ENCODE assay signal across 8 cellular contexts in genomic region chr3:58414538-58415197, GRCh38. TPM values are rescaled to one million over a fixed set of nuclear protein-coding genes. Genes with fewer than 3 reads are reported as not detected.
A peak's percentile ranks its signal among the peaks of the same experiment; 100 is the strongest.
DNase-seq lines count a peak whose midpoint lies in the region; ATAC-seq, FAIRE-seq and TF ChIP-seq lines count a peak whose summit lies in the region.

No MANE protein-coding gene starts in this region.

- peak; percentile 62 for FAIRE-seq in TTC549 (lab: Jason Lieb, UNC)

- H3K4me3 Mint-ChIP-seq in stimulated activated memory B cell treated with anti-CD40 and anti-IgM and Interleukin-4, amounts not matched to agents 10 μg/mL and 1 μg/mL and 100 μg/mL, for 72 hours, result no peak overlapping the region

- H3K27ac ChIP-seq in colonic mucosa (no peak overlapping the region), right lobe of liver (no peak overlapping the region)

- peaks cover 52% of the 10 kb centered on the region for H3K4me1 Mint-ChIP-seq in stimulated activated memory B cell treated with anti-CD40 and anti-IgM and Interleukin-4, amounts not matched to agents 10 μg/mL and 1 μg/mL and 100 μg/mL, for 72 hours

- H3K9me3 Mint-ChIP-seq in stimulated activated memory B cell treated with anti-CD40 and anti-IgM and Interleukin-4, amounts not matched to agents 10 μg/mL and 1 μg/mL and 100 μg/mL, for 72 hours, result no peaks in the 10 kb centered on the region

- no peaks in the 10 kb centered on the region for H3K27me3 Mint-ChIP-seq in stimulated activated memory B cell treated with anti-CD40 and anti-IgM and Interleukin-4, amounts not matched to agents 10 μg/mL and 1 μg/mL and 100 μg/mL, for 72 hours

- no peak overlapping the region for H3K9ac ChIP-seq in colonic mucosa (ENCODE audit: low read depth in 2 of 2, low read length in 2 of 2)

- intact Hi-C loops in Right ventricle myocardium inferior (cut with DNase I) (loop anchor here (1.0 to 5.0 kb wide), 2 partner anchors 93 to 232 kb away; no protein-coding TSS in a partner anchor), cardiac septum (cut with DNase I) (loop anchor here (5.0 kb wide), 1 partner anchor 82 kb away; the partner anchor contains the start of gene PXK), colonic mucosa (cut with DNase I) (loop anchor here (10.0 kb wide), 1 partner anchor 230 kb away; no protein-coding TSS in a partner anchor), right lobe of liver (cut with DNase I) (loop anchor here (5.0 to 10.0 kb wide), 4 partner anchors 82 to 230 kb away; partner anchors contain the start of gene PXK (in 1 of the 2))

- H3K27ac Mint-ChIP-seq in stimulated activated memory B cell treated with anti-CD40 and anti-IgM and Interleukin-4, amounts not matched to agents 10 μg/mL and 1 μg/mL and 100 μg/mL, for 72 hours, result peak overlapping the region; percentile 74

- H3K9me3 ChIP-seq in colonic mucosa (no peaks in the 10 kb centered on the region), right lobe of liver (no peaks in the 10 kb centered on the region)

- H3K27me3 ChIP-seq in colonic mucosa (no peaks in the 10 kb centered on the region), right lobe of liver (no peaks in the 10 kb centered on the region)

- ATAC-seq in Right ventricle myocardium inferior, result peak; percentile 73
- peak; percentile 71 to 85 (median 82) for ATAC-seq in right lobe of liver
- no peak for ATAC-seq in stimulated activated memory B cell treated with anti-CD40 and anti-IgM and Interleukin-4, amounts not matched to agents 10 μg/mL and 1 μg/mL and 100 μg/mL, for 72 hours
- no peak for ATAC-seq in HG03342 (IDR thresholded peaks at IDR 0.05; ENCODE audit: unreplicated experiment)

- TF ChIP-seq CTCF in colonic mucosa (IDR thresholded peaks at IDR 0.05) (peak; percentile 68), right lobe of liver (IDR thresholded peaks at IDR 0.05) (peak; percentile 77 to 87 (median 80))

- H3K4me3 ChIP-seq in colonic mucosa (no peak overlapping the region), right lobe of liver (no peak overlapping the region)

- H3K36me3 ChIP-seq in colonic mucosa, result no peaks in the 10 kb centered on the region
- peaks cover 0 to 5% (median 1%) of the 10 kb centered on the region in 4 donors for H3K36me3 ChIP-seq in right lobe of liver

- peaks cover 36% of the 10 kb centered on the region for H3K36me3 Mint-ChIP-seq in stimulated activated memory B cell treated with anti-CD40 and anti-IgM and Interleukin-4, amounts not matched to agents 10 μg/mL and 1 μg/mL and 100 μg/mL, for 72 hours

- no peak for DNase-seq in Right ventricle myocardium inferior (ENCODE audit: missing footprints)
- DNase-seq in cardiac septum (ENCODE audit: low spot score), result no peak
- DNase-seq in NCI-H1048 (lab: John Stamatoyannopoulos, UW), result peak; percentile 35
- DNase-seq in colonic mucosa, result peak; percentile 66
- DNase-seq in right lobe of liver, result no peak

- no peaks in the 10 kb centered on the region for H3K4me1 ChIP-seq in colonic mucosa
- peaks cover 0 to 21% (median 8%) of the 10 kb centered on the region in 4 donors for H3K4me1 ChIP-seq in right lobe of liver

- no peak for TF ChIP-seq POLR2A in right lobe of liver (IDR thresholded peaks at IDR 0.05)

RNA-seq across cellular contexts. Expression of gene PDHB, which starts 19.0 kb away (rescaled TPM):
- total RNA-seq in Right ventricle myocardium inferior (206 TPM), cardiac septum (174 TPM), colonic mucosa (10 to 100 TPM; 66.9 to 87.4 TPM), right lobe of liver (10 to 100 TPM; 35.5 to 70.2 (median 47.3) TPM)

Comparison
In these comparisons a context has a peak if more than half of its experiments do, and no peak if none do; other contexts are left out.
1. ATAC-seq: peak in Right ventricle myocardium inferior (single experiment) and right lobe of liver (4 of 4); none in stimulated activated memory B cell treated with anti-CD40 and anti-IgM and Interleukin-4, amounts not matched to agents 10 μg/mL and 1 μg/mL and 100 μg/mL, for 72 hours (single experiment) and HG03342 (single experiment).
2. DNase-seq: peak in NCI-H1048 (single experiment) and colonic mucosa (single experiment); none in Right ventricle myocardium inferior (single experiment), cardiac septum (single experiment) and right lobe of liver (0 of 3).